In genomic region chr3:144966560-144966959, GRCh38 we compare ENCODE assay signal across 27 cellular contexts.
"Had no signal": no experiment of that assay in that cellular context is flagged by ENCODE, and none has a peak within 500 bp of the region (broad histone marks: within the 10 kb centered on the region; RNA-seq: fewer than 3 reads in every experiment).

No MANE protein-coding gene starts in this region.

- H3K27me3 ChIP-seq: stomach, suprapubic skin, testis, thyroid gland, tibial artery, tibial nerve, transverse colon, upper lobe of left lung, upper lobe of right lung, vagina had no signal

- DNase-seq: stimulated activated CD4-positive, alpha-beta T cell treated with anti-CD3 and anti-CD28 coated beads, Interleukin-2, amount 100 ng/mL, for 48 hours; stimulated activated CD4-positive, alpha-beta T cell treated with anti-CD3 and anti-CD28 coated beads, Interleukin-4, amount 100 ng/mL, for 1 hour; stimulated activated CD4-positive, alpha-beta T cell treated with anti-CD3 and anti-CD28 coated beads, Interleukin-4, amount 100 ng/mL, for 24 hours; stimulated activated CD4-positive, alpha-beta T cell treated with anti-CD3 and anti-CD28 coated beads, Interleukin-4, amount 100 ng/mL, for 4 hours; stimulated activated CD8-positive, alpha-beta memory T cell treated with anti-CD3 and anti-CD28 coated beads, Interleukin-4, amount 100 ng/mL, for 48 hours; stimulated activated naive B cell treated with anti-CD40 and anti-IgM and Interleukin-4, amounts not matched to agents 10 μg/mL and 1 μg/mL and 100 μg/mL, for 72 hours; stimulated activated naive CD4-positive, alpha-beta T cell; stimulated activated naive CD4-positive, alpha-beta T cell treated with Interleukin-2 at 50 U/mL for 16 hours; stimulated activated naive CD8-positive, alpha-beta T cell treated with anti-CD3 and anti-CD28 coated beads, Interleukin-15, amount 100 ng/mL, for 72 hours; stimulated activated naive CD8-positive, alpha-beta T cell treated with anti-CD3 and anti-CD28 coated beads, Interleukin-15, Interleukin-2, amounts not matched to agents 100 U/mL and 50 U/mL, for 24 hours; stomach; substantia nigra; testis; thyroid gland; tibial artery; transverse colon; trophoblast cell; upper lobe of left lung; upper lobe of right lung; uterus had no signal

- ATAC-seq: stimulated activated effector memory CD8-positive, alpha-beta T cell treated with anti-CD3 and anti-CD28 coated beads, Interleukin-12 subunit alpha, Interleukin-12 subunit beta, amount 100 ng/mL, for 72 hours; stimulated activated memory B cell treated with anti-CD40 and anti-IgM and Interleukin-4, amounts not matched to agents 10 μg/mL and 1 μg/mL and 100 μg/mL, for 72 hours; stimulated activated naive B cell treated with anti-CD40 and anti-IgM and Interleukin-4, amounts not matched to agents 10 μg/mL and 1 μg/mL and 100 μg/mL, for 72 hours; stimulated activated naive CD8-positive, alpha-beta T cell treated with anti-CD3 and anti-CD28 coated beads, Interleukin-15, amount 100 ng/mL, for 72 hours; stimulated activated naive CD8-positive, alpha-beta T cell treated with anti-CD3 and anti-CD28 coated beads, Interleukin-15, Interleukin-2, amounts not matched to agents 100 U/mL and 50 U/mL, for 24 hours; upper lobe of right lung had no signal

- H3K4me1 ChIP-seq: stomach, suprapubic skin, testis, thyroid gland, tibial artery, tibial nerve, transverse colon, upper lobe of left lung, upper lobe of right lung, uterus, vagina had no signal

- H3K36me3 ChIP-seq: stomach, suprapubic skin, thoracic aorta, thyroid gland, tibial artery, tibial nerve, transverse colon, upper lobe of left lung, upper lobe of right lung, uterus, vagina had no signal

- H3K27ac ChIP-seq: stomach, suprapubic skin, testis, thoracic aorta, thyroid gland, tibial artery, tibial nerve, transverse colon, upper lobe of left lung, upper lobe of right lung, uterus, vagina had no signal

- FAIRE-seq: urothelium cell line had no signal

- H3K4me3 ChIP-seq: stomach, suprapubic skin, testis, thoracic aorta, thyroid gland, tibial artery, tibial nerve, transverse colon, upper lobe of left lung, upper lobe of right lung, uterus, vagina had no signal

- H3K9me3 ChIP-seq: stomach, suprapubic skin, testis, thoracic aorta, thyroid gland, tibial artery, tibial nerve, transverse colon, upper lobe of left lung, upper lobe of right lung, uterus, vagina had no signal
